ENCODE assay signal across 10 cellular contexts in genomic region chr11:81874627-81875026, GRCh38.
DNase-seq lines count a peak whose midpoint lies in the region; ATAC-seq, FAIRE-seq and TF ChIP-seq lines count a peak whose summit lies in the region.
"Had no signal": no experiment of that assay in that cellular context is flagged by ENCODE, and none has a peak within 500 bp of the region (broad histone marks: within the 10 kb centered on the region; RNA-seq: fewer than 3 reads in every experiment).

No MANE protein-coding gene starts in this region.

- in situ Hi-C loops in GM12878 (cut with MboI): no loop called here

- WGBS in GM12878 (ENCODE audit: insufficient coverage, insufficient replicate concordance, low lambda C conversion rate, missing lambda C conversion rate): 0% methylated on average over 2 of the region's 2 CpGs
- WGBS in SK-N-SH (ENCODE audit: low lambda C conversion rate): 0% methylated on average over 2 of the region's 2 CpGs

- CTCF ChIA-PET in GM12878 (lab: Yijun Ruan, JAX): interaction anchor here (0.9 kb wide), 1 partner anchor 29 kb away, joined by 3 read pairs; no protein-coding TSS in a partner anchor
- CTCF ChIA-PET in SK-N-SH (lab: Yijun Ruan, JAX): no interaction called here

- H4K20me1 ChIP-seq in GM12878 (ENCODE audit: control insufficient read depth, insufficient read depth): no peaks in the 10 kb centered on the region
- H4K20me1 ChIP-seq in SK-N-SH (ENCODE audit: insufficient read depth): no peaks in the 10 kb centered on the region

- H3K9me2 ChIP-seq in SK-N-SH: no peaks in the 10 kb centered on the region

- DNase-seq in GM12878 (ENCODE audit: low read depth, low spot score): peak; percentile 44
- DNase-seq in cortex of kidney (lab: John Stamatoyannopoulos, UW): no peak
- DNase-seq in NCI-H2171 (lab: John Stamatoyannopoulos, UW): no peak
- no peak for DNase-seq in SK-N-SH
- DNase-seq in Right ventricle myocardium inferior (ENCODE audit: missing footprints): no peak

- H3F3A ChIP-seq in SK-N-SH (replicated peaks; ENCODE audit: insufficient read depth): no peaks in the 10 kb centered on the region

- H3K27ac ChIP-seq in GM12878 (ENCODE audit: control insufficient read depth, insufficient read depth) (no peak overlapping the region), SK-N-SH (ENCODE audit: low read depth in 2 of 2, low read length in 1 of 2) (no peak overlapping the region)

- TF ChIP-seq EP300 in GM12878 (IDR thresholded peaks at IDR 0.05; ENCODE audit: borderline replicate concordance in 1 of 2, control insufficient read depth in 1 of 2, low read depth in 2 of 2, low read length in 2 of 2) (no peak), SK-N-SH (IDR thresholded peaks at IDR 0.05; ENCODE audit: borderline replicate concordance in 1 of 2, low read depth in 1 of 2, low read length in 1 of 2) (no peak)

- RAD21 ChIA-PET in GM12878 (lab: Charles Lee; ENCODE audit: unreplicated experiment): no interaction called here

- no peak overlapping the region; the same call in 1 of the 2 replicates for H2AFZ ChIP-seq in GM12878 (ENCODE audit: control insufficient read depth, low read depth, low read length)
- H2AFZ ChIP-seq in SK-N-SH (ENCODE audit: low read depth): no peak overlapping the region

- no peaks in the 10 kb centered on the region for H3K36me3 ChIP-seq in GM12878 (ENCODE audit: control insufficient read depth in 2 of 2, insufficient read depth in 2 of 2, low read length in 1 of 2)
- no peaks in the 10 kb centered on the region for H3K36me3 ChIP-seq in SK-N-SH (replicated peaks in 1 of 2; ENCODE audit: control insufficient read depth in 1 of 2, insufficient read depth in 2 of 2, low read length in 1 of 2)

- TF ChIP-seq POLR2A in GM12878 (IDR thresholded peaks at IDR 0.05; ENCODE audit: low read depth, low read length): no peak

- BruUV-seq in GM12878 (replicated peaks; lab: Mats Ljungman, UMichigan): no TSS peak

- POLR2A ChIA-PET in GM12878 (lab: Charles Lee): no interaction called here
- POLR2A ChIA-PET in SK-N-SH (lab: Yijun Ruan, JAX): no interaction called here

- peak; percentile 16 for ATAC-seq in GM18868 (IDR thresholded peaks at IDR 0.05; ENCODE audit: unreplicated experiment)
- ATAC-seq in GM21576 (IDR thresholded peaks at IDR 0.05; ENCODE audit: unreplicated experiment): peak; percentile 24
- peak; percentile 34 for ATAC-seq in HG03457 (IDR thresholded peaks at IDR 0.05; ENCODE audit: unreplicated experiment)
- ATAC-seq in GM12878: peak; percentile 39
- ATAC-seq in Right ventricle myocardium inferior: no peak
- ATAC-seq: Panc1 had no signal

- H3K4me3 ChIP-seq in GM12878 (no peak overlapping the region), SK-N-SH (ENCODE audit: low read depth in 2 of 2, low read length in 1 of 2) (no peak overlapping the region)

- H3K79me2 ChIP-seq in GM12878 (ENCODE audit: control insufficient read depth, insufficient read depth, low read length): no peaks in the 10 kb centered on the region
- H3K79me2 ChIP-seq in SK-N-SH (ENCODE audit: insufficient read depth): no peaks in the 10 kb centered on the region

- H3K4me1 ChIP-seq in GM12878 (ENCODE audit: control insufficient read depth, insufficient read depth, low read length) (peaks cover 8% of the 10 kb centered on the region; the same call in 1 of the 2 replicates), SK-N-SH (ENCODE audit: control insufficient read depth in 1 of 2, insufficient read depth in 2 of 2, low read depth in 1 of 2, low read length in 1 of 2) (no peaks in the 10 kb centered on the region)

- peak overlapping the region; percentile 13; the same call in 1 of the 2 replicates for H3K4me2 ChIP-seq in GM12878 (ENCODE audit: control insufficient read depth, insufficient read depth)
- H3K4me2 ChIP-seq in SK-N-SH: no peak overlapping the region

- intact Hi-C loops in GM12878 (cut with micrococcal nuclease; ENCODE audit: unreplicated experiment) (no loop called here), Right ventricle myocardium inferior (cut with DNase I) (no loop called here)

- SMC1A ChIA-PET in GM12878 (lab: Charles Lee; ENCODE audit: uncharacterized antibody, unreplicated experiment): interaction anchor here (0.7 to 1.6 kb wide), 2 partner anchors 16 to 55 kb away, joined by 3 to 4 read pairs; no protein-coding TSS in a partner anchor

- H3K27me3 ChIP-seq in GM12878 (replicated peaks in 1 of 2; ENCODE audit: control insufficient read depth in 2 of 2, insufficient read depth in 2 of 2, low read length in 1 of 2) (no peaks in the 10 kb centered on the region), SK-N-SH (ENCODE audit: insufficient read depth) (no peaks in the 10 kb centered on the region)

- H3K9ac ChIP-seq in GM12878 (ENCODE audit: control insufficient read depth, insufficient read depth, low read length): no peak overlapping the region
- no peak overlapping the region for H3K9ac ChIP-seq in SK-N-SH

- TF ChIP-seq CTCF in GM12878 (IDR thresholded peaks at IDR 0.05 in 2 of 3, conservative IDR thresholded peaks at IDR 0.05 in 1 of 3; ENCODE audit: control insufficient read depth in 2 of 3, extremely low read depth in 1 of 3, insufficient read depth in 1 of 3, low read depth in 3 of 3, low read length in 3 of 3) (no peak), SK-N-SH (IDR thresholded peaks at IDR 0.05) (no peak)

- H3K9me3 ChIP-seq in GM12878 (replicated peaks; ENCODE audit: control insufficient read depth, insufficient read depth, low read length) (no peaks in the 10 kb centered on the region), SK-N-SH (no peaks in the 10 kb centered on the region)

- no peak for FAIRE-seq in GM12878 (lab: Jason Lieb, UNC)
- FAIRE-seq: islet of Langerhans had no signal

- no peak for TF ChIP-seq RAD21 in GM12878 (IDR thresholded peaks at IDR 0.05; ENCODE audit: insufficient read depth, low read depth, low read length)
- no peak for TF ChIP-seq RAD21 in SK-N-SH (IDR thresholded peaks at IDR 0.05; ENCODE audit: low read length)

TF ChIP-seq in GM12878, 131 proteins besides CTCF, POLR2A, EP300 and RAD21 (continues in another document):
- peak; percentile 58 for TF ChIP-seq PBX3 (IDR thresholded peaks at IDR 0.05; ENCODE audit: insufficient replicate concordance, low read depth, low read length)
- TF ChIP-seq ATF2 (IDR thresholded peaks at IDR 0.05; ENCODE audit: low read length): no peak

TF ChIP-seq in SK-N-SH, 30 proteins besides CTCF, POLR2A, EP300 and RAD21:
- TF ChIP-seq EZH2phosphoT487 (IDR thresholded peaks at IDR 0.05; ENCODE audit: borderline replicate concordance, low read depth): no peak
- no peak for TF ChIP-seq TAF1 (IDR thresholded peaks at IDR 0.05; ENCODE audit: borderline replicate concordance, low read depth, low read length)
- no peak for TF ChIP-seq REST (IDR thresholded peaks at IDR 0.05; ENCODE audit: low read depth, low read length)
- no peak for TF ChIP-seq FOXM1 (IDR thresholded peaks at IDR 0.05; ENCODE audit: low read depth)
